12 cellular contexts compared by ENCODE assay signal in genomic region chr11:35260342-35260985, GRCh38.
DNase-seq lines count a peak whose midpoint lies in the region; ATAC-seq and TF ChIP-seq lines count a peak whose summit lies in the region.
"Had no signal": no experiment of that assay in that cellular context is flagged by ENCODE, and none has a peak within 500 bp of the region (broad histone marks: within the 10 kb centered on the region; RNA-seq: fewer than 3 reads in every experiment).

No MANE protein-coding gene starts in this region.

- TF ChIP-seq CTCF in SK-N-SH (IDR thresholded peaks at IDR 0.05), result no peak
- TF ChIP-seq CTCF in fibroblast of pulmonary artery (IDR thresholded peaks at IDR 0.05; ENCODE audit: low read length, missing control alignments), result no peak

- ATAC-seq in sciatic nerve (no peak), HG03520 (IDR thresholded peaks at IDR 0.05; ENCODE audit: unreplicated experiment) (no peak)
- ATAC-seq: left colon had no signal

- WGBS in SK-N-SH (ENCODE audit: low lambda C conversion rate), result 46% methylated on average over 10 of the region's 10 CpGs

- H4K20me1 ChIP-seq in SK-N-SH (ENCODE audit: insufficient read depth), result no peaks in the 10 kb centered on the region

- H3K36me3 ChIP-seq in SK-N-SH (replicated peaks in 1 of 2; ENCODE audit: control insufficient read depth in 1 of 2, insufficient read depth in 2 of 2, low read length in 1 of 2), result no peaks in the 10 kb centered on the region

- peaks cover 8% of the 10 kb centered on the region for H3F3A ChIP-seq in SK-N-SH (replicated peaks; ENCODE audit: insufficient read depth)

- H2AFZ ChIP-seq in SK-N-SH (ENCODE audit: low read depth), result peak overlapping the region; percentile 38; the same call in 1 of the 2 replicates

- H3K9me2 ChIP-seq in SK-N-SH, result no peaks in the 10 kb centered on the region

- no peak for TF ChIP-seq RAD21 in SK-N-SH (IDR thresholded peaks at IDR 0.05; ENCODE audit: low read length)

- DNase-seq in H4 (ENCODE audit: low spot score) (peak; percentile 85), SK-N-SH (no peak), fibroblast of pulmonary artery (ENCODE audit: low read depth) (peak; percentile 68), sciatic nerve (ENCODE audit: low spot score) (no peak), NCI-H2107 treated with DMSO at 0.1 percent for 48 hours (lab: John Stamatoyannopoulos, UW; ENCODE audit: unreplicated experiment) (no peak)
- DNase-seq: activated CD4-positive, alpha-beta T cell treated with anti-CD3 and anti-CD28 coated beads for 48 hours; activated gamma-delta T cell; left colon; NCI-H146; posterior cingulate gyrus had no signal

- no peaks in the 10 kb centered on the region for H3K79me2 ChIP-seq in SK-N-SH (ENCODE audit: insufficient read depth)

- POLR2A ChIA-PET in SK-N-SH (lab: Yijun Ruan, JAX), result no interaction called here

- H3K27ac ChIP-seq in SK-N-SH (ENCODE audit: low read depth in 2 of 2, low read length in 1 of 2) (peak overlapping the region in 1 of 2 experiments; percentile 76; a peak in 2 of 4 replicates), temporal lobe (ENCODE audit: low read depth, low read length) (peak overlapping the region; percentile 14)

- H3K9ac ChIP-seq in SK-N-SH, result peak overlapping the region; percentile 52; the same call in 1 of the 2 replicates

- peaks cover 0 to 6% of the 10 kb centered on the region in 2 experiments; a peak in 3 of 4 replicates for H3K4me1 ChIP-seq in SK-N-SH (ENCODE audit: control insufficient read depth in 1 of 2, insufficient read depth in 2 of 2, low read depth in 1 of 2, low read length in 1 of 2)

- H3K4me3 ChIP-seq in SK-N-SH (ENCODE audit: low read depth in 2 of 2, low read length in 1 of 2) (no peak overlapping the region), fibroblast of pulmonary artery (replicated peaks; ENCODE audit: low read depth, low read length) (no peak overlapping the region)

- intact Hi-C loops in sciatic nerve (cut with DNase I), result no loop called here

- TF ChIP-seq EP300 in SK-N-SH (IDR thresholded peaks at IDR 0.05; ENCODE audit: borderline replicate concordance in 1 of 2, low read depth in 1 of 2, low read length in 1 of 2), result 0 out of 4 replicates have a peak, but pooled peaks of 1 of the 2 experiments have one; percentile 34

- H3K4me2 ChIP-seq in SK-N-SH, result peak overlapping the region; percentile 17; the same call in 1 of the 2 replicates

- no peaks in the 10 kb centered on the region for H3K27me3 ChIP-seq in SK-N-SH (ENCODE audit: insufficient read depth)

- CTCF ChIA-PET in SK-N-SH (lab: Yijun Ruan, JAX), result interaction anchor here (1.0 to 2.9 kb wide), 10 partner anchors 14 to 334 kb away, joined by 3 to 11 read pairs (median 6); no protein-coding TSS in a partner anchor

- no peaks in the 10 kb centered on the region for H3K9me3 ChIP-seq in SK-N-SH

TF ChIP-seq in SK-N-SH, 30 proteins besides CTCF, POLR2A, EP300 and RAD21 (continues in another document):
- TF ChIP-seq USF2 (IDR thresholded peaks at IDR 0.05; ENCODE audit: borderline replicate concordance, low read depth, low read length) (no peak), GATA2 (CRISPR knock-in tag; IDR thresholded peaks at IDR 0.05) (no peak), FOXM1 (IDR thresholded peaks at IDR 0.05; ENCODE audit: low read depth) (0 out of 2 replicates have a peak, but pooled peaks have one; percentile 50), MAX (IDR thresholded peaks at IDR 0.05; ENCODE audit: low read depth) (no peak), RXRA (IDR thresholded peaks at IDR 0.05; ENCODE audit: borderline replicate concordance, low read depth) (no peak), ELF1 (IDR thresholded peaks at IDR 0.05) (no peak), ZBTB33 (IDR thresholded peaks at IDR 0.05; ENCODE audit: borderline replicate concordance, low read depth) (no peak), TCF12 (IDR thresholded peaks at IDR 0.05) (no peak), POLR2AphosphoS5 (IDR thresholded peaks at IDR 0.05; ENCODE audit: low read depth, low read length) (no peak), FOSL2 (IDR thresholded peaks at IDR 0.05; ENCODE audit: borderline replicate concordance, low read depth) (peak; percentile 69), IRF3 (IDR thresholded peaks at IDR 0.05; ENCODE audit: low read depth, low read length) (no peak), TAF1 (IDR thresholded peaks at IDR 0.05; ENCODE audit: borderline replicate concordance, low read depth, low read length) (no peak), MEF2A (IDR thresholded peaks at IDR 0.05; ENCODE audit: borderline replicate concordance, low read depth) (no peak), MXI1 (IDR thresholded peaks at IDR 0.05; ENCODE audit: low read depth, low read length) (no peak), PBX3 (IDR thresholded peaks at IDR 0.05) (no peak; the same call in 1 of the 2 replicates), RCOR1 (IDR thresholded peaks at IDR 0.05; ENCODE audit: low read length) (no peak), TEAD4 (IDR thresholded peaks at IDR 0.05; ENCODE audit: borderline replicate concordance, insufficient read depth) (no peak), JUND (IDR thresholded peaks at IDR 0.05) (peak; percentile 45), RFX5 (IDR thresholded peaks at IDR 0.05; ENCODE audit: low read length) (no peak), USF1 (IDR thresholded peaks at IDR 0.05; ENCODE audit: borderline replicate concordance, low read depth) (no peak), FOXJ3 (CRISPR knock-in tag; IDR thresholded peaks at IDR 0.05) (no peak), CHD2 (IDR thresholded peaks at IDR 0.05; ENCODE audit: low read length, partially characterized antibody) (no peak), GABPA (IDR thresholded peaks at IDR 0.05; ENCODE audit: low read depth) (no peak), SIN3A (IDR thresholded peaks at IDR 0.05; ENCODE audit: borderline replicate concordance, low read depth, low read length) (no peak), EZH2phosphoT487 (IDR thresholded peaks at IDR 0.05; ENCODE audit: borderline replicate concordance, low read depth) (no peak), YY1 (IDR thresholded peaks at IDR 0.05; ENCODE audit: low read depth) (no peak)

Comparison
In these comparisons a context has a peak if more than half of its experiments do, and no peak if none do; other contexts are left out.
1. DNase-seq: peak in H4 (single experiment) and fibroblast of pulmonary artery (single experiment); none in SK-N-SH (single experiment), sciatic nerve (single experiment) and NCI-H2107 treated with DMSO at 0.1 percent for 48 hours (single experiment).